Comparison of ENCODE assay signal across 16 cellular contexts in the genomic region with DNA sequence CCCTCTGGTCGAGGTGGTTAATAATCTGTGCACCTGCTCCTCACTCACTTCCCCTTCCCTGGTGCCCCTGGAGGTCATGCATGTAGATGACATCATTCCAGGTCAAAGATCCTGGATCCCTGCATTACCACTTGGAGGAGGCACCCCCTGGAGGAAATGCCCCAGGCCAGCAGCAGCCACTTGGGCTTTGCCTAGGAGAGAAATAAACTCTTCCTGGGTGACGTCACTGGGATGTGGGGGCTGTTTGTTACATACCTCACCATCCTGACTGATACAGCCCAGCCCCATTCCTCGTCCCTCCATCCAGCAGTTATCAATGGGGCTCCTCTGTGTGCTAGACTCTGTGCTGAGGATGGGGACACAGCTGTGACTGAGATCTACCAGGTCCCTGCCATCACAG.
"Had no signal": no experiment of that assay in that cellular context is flagged by ENCODE, and none has a peak within 500 bp of the region (broad histone marks: within the 10 kb centered on the region; RNA-seq: fewer than 3 reads in every experiment).

No MANE protein-coding gene starts in this region.

- H3K4me1 ChIP-seq: stomach, uterus had no signal

- H3K4me3 Mint-ChIP-seq: activated CD8-positive, alpha-beta T cell treated with anti-CD3 and anti-CD28 coated beads for 36 hours; activated naive CD4-positive, alpha-beta T cell treated with anti-CD3 and anti-CD28 coated beads, Interleukin-2, amount 50 U/mL, for 24 hours had no signal

- ATAC-seq: activated CD8-positive, alpha-beta T cell treated with anti-CD3 and anti-CD28 coated beads for 36 hours; esophagus mucosa had no signal

- H3K36me3 Mint-ChIP-seq: activated naive CD4-positive, alpha-beta T cell treated with anti-CD3 and anti-CD28 coated beads, Interleukin-2, amount 50 U/mL, for 24 hours had no signal

- H3K36me3 ChIP-seq: brain microvascular endothelial cell, stomach, thoracic aorta, uterus had no signal

- H3K4me3 ChIP-seq: stomach, thoracic aorta, uterus had no signal

- H3K27me3 ChIP-seq: uterus had no signal

- H3K9me3 ChIP-seq: stomach, thoracic aorta, uterus had no signal

- DNase-seq: activated CD4-positive, alpha-beta T cell treated with anti-CD3 and anti-CD28 coated beads for 1 hour; activated CD8-positive, alpha-beta T cell treated with anti-CD3 and anti-CD28 coated beads for 36 hours; activated effector memory CD4-positive, alpha-beta T cell treated with Interleukin-2 at 50 U/mL for 16 hours; amygdala; brain microvascular endothelial cell; cerebellar nuclear complex; dermis blood vessel endothelial cell; hypothalamus; nephron progenitor cell; stimulated activated CD4-positive, alpha-beta T cell treated with anti-CD3 and anti-CD28 coated beads, Interleukin-4, amount 100 ng/mL, for 1 hour; T1000; uterus had no signal

- H3K27ac Mint-ChIP-seq: activated CD8-positive, alpha-beta T cell treated with anti-CD3 and anti-CD28 coated beads for 36 hours; activated naive CD4-positive, alpha-beta T cell treated with anti-CD3 and anti-CD28 coated beads, Interleukin-2, amount 50 U/mL, for 24 hours; nephron progenitor cell had no signal

- H3K4me1 Mint-ChIP-seq: activated naive CD4-positive, alpha-beta T cell treated with anti-CD3 and anti-CD28 coated beads, Interleukin-2, amount 50 U/mL, for 24 hours had no signal

- H3K9me3 Mint-ChIP-seq: activated CD8-positive, alpha-beta T cell treated with anti-CD3 and anti-CD28 coated beads for 36 hours; activated naive CD4-positive, alpha-beta T cell treated with anti-CD3 and anti-CD28 coated beads, Interleukin-2, amount 50 U/mL, for 24 hours; nephron progenitor cell had no signal

- H3K27ac ChIP-seq: brain microvascular endothelial cell, stomach, thoracic aorta, uterus had no signal
